In the genomic region with DNA sequence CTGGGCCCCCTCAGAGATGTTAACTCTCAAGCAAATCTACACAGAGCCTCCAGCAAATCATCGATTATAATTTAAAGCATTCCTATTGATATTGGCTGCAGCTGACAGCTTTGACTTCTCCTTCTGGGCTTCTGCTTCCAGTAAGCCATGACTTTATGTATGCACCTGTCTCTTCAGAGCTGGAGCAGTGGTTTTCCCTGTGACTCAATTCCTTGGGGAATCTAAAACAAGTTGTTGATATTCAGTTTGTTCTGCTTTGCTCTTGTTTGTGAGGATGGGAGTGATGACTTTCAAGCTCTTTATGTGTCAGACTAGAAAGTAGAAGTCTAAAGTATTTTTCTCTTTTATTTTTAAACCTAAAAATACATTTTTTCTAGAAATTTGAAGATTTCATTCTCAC, we compare ENCODE assay signal across 33 cellular contexts. TPM values are rescaled to one million over a fixed set of nuclear protein-coding genes. Genes with fewer than 3 reads are reported as not detected.
"Had no signal": no experiment of that assay in that cellular context is flagged by ENCODE, and none has a peak within 500 bp of the region (broad histone marks: within the 10 kb centered on the region; RNA-seq: fewer than 3 reads in every experiment).

No MANE protein-coding gene starts in this region.

- DNase-seq: colonic mucosa; effector CD8-positive, alpha-beta T cell; foreskin keratinocyte; heart left ventricle; left cardiac atrium; left lung; mammary epithelial cell; midbrain; natural killer cell; right lobe of liver; stimulated activated CD4-positive, alpha-beta T cell treated with anti-CD3 and anti-CD28 coated beads, Interleukin-2, amount 100 ng/mL, for 24 hours; stimulated activated CD4-positive, alpha-beta T cell treated with anti-CD3 and anti-CD28 coated beads, Interleukin-4, amount 100 ng/mL, for 24 hours; stimulated activated naive CD4-positive, alpha-beta T cell treated with Interleukin-2 at 50 U/mL for 16 hours; stomach; thyroid gland; trophoblast cell had no signal

- H3K36me3 ChIP-seq: colonic mucosa, gastroesophageal sphincter, heart left ventricle, left lung, neutrophil, right lobe of liver, stomach, thyroid gland, vagina had no signal

- H3K9ac ChIP-seq: parathyroid adenoma had no signal

- H3K27me3 ChIP-seq: colonic mucosa, gastroesophageal sphincter, heart left ventricle, hepatocyte, left lung, neutrophil, right lobe of liver, stomach, thyroid gland, vagina had no signal

- H3K9me3 ChIP-seq: colonic mucosa, neutrophil, right lobe of liver, thyroid gland, vagina had no signal

- H3K4me2 ChIP-seq: hepatocyte had no signal

- H3K4me3 ChIP-seq: colonic mucosa, gastroesophageal sphincter, heart left ventricle, hepatocyte, left lung, right lobe of liver, stomach, thyroid gland, vagina had no signal

- H3K4me1 ChIP-seq: colonic mucosa, foreskin keratinocyte, left lung, parathyroid adenoma, right lobe of liver, thyroid gland, vagina had no signal

- H3K79me2 ChIP-seq: hepatocyte, parathyroid adenoma had no signal

- H3K27ac ChIP-seq: colonic mucosa, epithelial cell of prostate, foreskin keratinocyte, gastroesophageal sphincter, heart left ventricle, hepatocyte, left lung, neutrophil, parathyroid adenoma, right lobe of liver, stomach, thyroid gland, vagina had no signal

- H2AFZ ChIP-seq: hepatocyte, parathyroid adenoma had no signal

RNA-seq across cellular contexts. Expression of gene TNP1, which starts 45.1 kb away (rescaled TPM):
- total RNA-seq: colonic mucosa, endodermal cell, esophagus mucosa, foreskin keratinocyte, gastroesophageal sphincter, heart left ventricle, hepatocyte, kidney epithelial cell, left cardiac atrium, left lung, lower leg skin, mammary epithelial cell, mucosa of gallbladder, natural killer cell, omental fat pad, right lobe of liver, skeletal muscle tissue, stomach, subcutaneous adipose tissue, temporal lobe, ureter, vagina had no signal
- polyA plus RNA-seq: foreskin keratinocyte, heart left ventricle, hepatocyte, mammary epithelial cell, neural cell, stomach had no signal
